ENCODE assay signal across 22 cellular contexts in genomic region chr16:78729687-78730086, GRCh38.
DNase-seq lines count a peak whose midpoint lies in the region; ATAC-seq and TF ChIP-seq lines count a peak whose summit lies in the region.
"Had no signal": no experiment of that assay in that cellular context is flagged by ENCODE, and none has a peak within 500 bp of the region (broad histone marks: within the 10 kb centered on the region; RNA-seq: fewer than 3 reads in every experiment).

No MANE protein-coding gene starts in this region.

- TF ChIP-seq CTCF in fibroblast of villous mesenchyme (IDR thresholded peaks at IDR 0.05; ENCODE audit: insufficient read depth, low read depth, low read length) (no peak), PC-3 (conservative IDR thresholded peaks at IDR 0.05; ENCODE audit: low read depth, low read length) (no peak)

- no peak overlapping the region for H3K4me2 ChIP-seq in PC-3 (ENCODE audit: low read length)

- peak; percentile 56 for DNase-seq in H4 (ENCODE audit: low spot score)
- peak; percentile 92 for DNase-seq in fibroblast of villous mesenchyme (ENCODE audit: low read depth)
- DNase-seq in NCI-H2227 (lab: John Stamatoyannopoulos, UW; ENCODE audit: unreplicated experiment): no peak
- DNase-seq in G401 (ENCODE audit: low spot score): no peak
- DNase-seq in PC-3: no peak
- DNase-seq: endodermal cell, left cardiac atrium, natural killer cell, NCI-H1694, NCI-H748 treated with DMSO at 0.1 percent for 48 hours, OCI-M1, ovary, SHP77, substantia nigra, SW 1271 had no signal

- no peak overlapping the region for H2AFZ ChIP-seq in PC-3 (ENCODE audit: low read length)

- H3K9ac ChIP-seq in PC-3 (ENCODE audit: low read length): no peak overlapping the region

- CTCF ChIA-PET in PC-3 (lab: Charles Lee): no interaction called here

- no peaks in the 10 kb centered on the region for H3K9me2 ChIP-seq in PC-3 (replicated peaks; ENCODE audit: low read length)

- H3K4me1 ChIP-seq in PC-3 (ENCODE audit: insufficient read depth, low read length): no peaks in the 10 kb centered on the region
- H3K4me1 ChIP-seq: right atrium auricular region, vagina had no signal

- H4K20me1 ChIP-seq in PC-3 (ENCODE audit: low read length): no peaks in the 10 kb centered on the region

- no peak overlapping the region for H3K4me3 ChIP-seq in fibroblast of villous mesenchyme (ENCODE audit: low read depth, low read length)
- no peak overlapping the region for H3K4me3 ChIP-seq in PC-3 (ENCODE audit: low read length)
- H3K4me3 ChIP-seq: K562, ovary, right atrium auricular region, vagina had no signal

- no peaks in the 10 kb centered on the region for H3K36me3 ChIP-seq in PC-3 (ENCODE audit: low read depth, low read length)
- H3K36me3 ChIP-seq: ovary, right atrium auricular region, vagina had no signal

- intact Hi-C loops in PC-3 (cut with micrococcal nuclease): no loop called here

- POLR2A ChIA-PET in PC-3 (lab: Charles Lee; ENCODE audit: unreplicated experiment): no interaction called here

- H3K79me2 ChIP-seq in PC-3 (ENCODE audit: low read length): no peaks in the 10 kb centered on the region

- no peak overlapping the region for H3K27ac ChIP-seq in PC-3 (ENCODE audit: low read length)
- H3K27ac ChIP-seq: ovary, right atrium auricular region, vagina had no signal

- H3F3A ChIP-seq in PC-3 (ENCODE audit: low read length, unreplicated experiment): no peaks in the 10 kb centered on the region

- H3K27me3 ChIP-seq in PC-3 (ENCODE audit: low read length): no peaks in the 10 kb centered on the region
- H3K27me3 ChIP-seq: ovary, right atrium auricular region, vagina had no signal

- ATAC-seq in GM18861 (IDR thresholded peaks at IDR 0.05; ENCODE audit: unreplicated experiment) (peak; percentile 46), HG03342 (IDR thresholded peaks at IDR 0.05; ENCODE audit: unreplicated experiment) (peak; percentile 81), GM19328 (IDR thresholded peaks at IDR 0.05; ENCODE audit: unreplicated experiment) (no peak), PC-3 (no peak)
- ATAC-seq: activated naive CD4-positive, alpha-beta T cell treated with anti-CD3 and anti-CD28 coated beads, Interleukin-2, amount 50 U/mL, for 72 hours; K562; left cardiac atrium; natural killer cell had no signal

- no TSS peak for BruUV-seq in PC-3 (replicated peaks; lab: Mats Ljungman, UMichigan)

- H3K9me3 ChIP-seq in PC-3 (ENCODE audit: low read length): no peaks in the 10 kb centered on the region
- H3K9me3 ChIP-seq: ovary, right atrium auricular region, vagina had no signal

- in situ Hi-C loops in G401 (cut with HindIII; ENCODE audit: low sequenced_read_pairs): no loop called here

Comparison
In these comparisons a context has a peak if more than half of its experiments do, and no peak if none do; other contexts are left out.
1. ATAC-seq: peak in GM18861 (single experiment) and HG03342 (single experiment); none in GM19328 (single experiment) and PC-3 (single experiment).
2. DNase-seq: peak in H4 (single experiment) and fibroblast of villous mesenchyme (single experiment); none in NCI-H2227 (single experiment), G401 (single experiment) and PC-3 (single experiment).